1 cellular context compared by ENCODE assay signal in the genomic region with DNA sequence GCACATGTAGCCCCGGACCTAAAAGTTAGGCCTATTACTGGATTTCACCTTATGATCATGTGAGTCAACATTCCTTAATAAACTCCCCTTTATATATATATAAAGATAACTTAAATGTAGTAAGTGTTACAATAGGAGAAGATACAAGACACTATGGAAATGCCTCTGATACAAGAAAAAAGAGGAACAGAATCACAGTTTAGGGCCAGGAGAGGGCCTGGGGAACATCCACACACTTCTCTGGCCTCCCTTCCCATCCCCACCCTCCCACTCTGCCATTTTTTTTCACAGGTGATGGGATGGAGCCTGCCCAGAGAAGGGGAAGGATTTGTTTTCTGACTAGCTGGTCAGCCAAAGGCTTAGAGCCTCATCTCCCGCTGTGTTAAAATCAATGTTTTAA.
TF ChIP-seq lines count a peak whose summit lies in the region.

No MANE protein-coding gene starts in this region.

TF ChIP-seq in IMR-90, 13 proteins besides CTCF, POLR2A, EP300 and RAD21:
- TF ChIP-seq FOS (IDR thresholded peaks at IDR 0.05; ENCODE audit: low read depth, low read length) (no peak), MXI1 (IDR thresholded peaks at IDR 0.05; ENCODE audit: borderline replicate concordance, low read depth, low read length) (no peak)
- TF ChIP-seq, protein P1, sequence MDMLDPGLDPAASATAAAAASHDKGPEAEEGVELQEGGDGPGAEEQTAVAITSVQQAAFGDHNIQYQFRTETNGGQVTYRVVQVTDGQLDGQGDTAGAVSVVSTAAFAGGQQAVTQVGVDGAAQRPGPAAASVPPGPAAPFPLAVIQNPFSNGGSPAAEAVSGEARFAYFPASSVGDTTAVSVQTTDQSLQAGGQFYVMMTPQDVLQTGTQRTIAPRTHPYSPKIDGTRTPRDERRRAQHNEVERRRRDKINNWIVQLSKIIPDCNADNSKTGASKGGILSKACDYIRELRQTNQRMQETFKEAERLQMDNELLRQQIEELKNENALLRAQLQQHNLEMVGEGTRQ (IDR thresholded peaks at IDR 0.05; ENCODE audit: low read depth, low read length), result no peak
- TF ChIP-seq, protein P2, sequence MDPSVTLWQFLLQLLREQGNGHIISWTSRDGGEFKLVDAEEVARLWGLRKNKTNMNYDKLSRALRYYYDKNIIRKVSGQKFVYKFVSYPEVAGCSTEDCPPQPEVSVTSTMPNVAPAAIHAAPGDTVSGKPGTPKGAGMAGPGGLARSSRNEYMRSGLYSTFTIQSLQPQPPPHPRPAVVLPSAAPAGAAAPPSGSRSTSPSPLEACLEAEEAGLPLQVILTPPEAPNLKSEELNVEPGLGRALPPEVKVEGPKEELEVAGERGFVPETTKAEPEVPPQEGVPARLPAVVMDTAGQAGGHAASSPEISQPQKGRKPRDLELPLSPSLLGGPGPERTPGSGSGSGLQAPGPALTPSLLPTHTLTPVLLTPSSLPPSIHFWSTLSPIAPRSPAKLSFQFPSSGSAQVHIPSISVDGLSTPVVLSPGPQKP (IDR thresholded peaks at IDR 0.05; ENCODE audit: borderline replicate concordance, low read depth, low read length), result no peak
